ENCODE assay signal across 33 cellular contexts in the genomic region with DNA sequence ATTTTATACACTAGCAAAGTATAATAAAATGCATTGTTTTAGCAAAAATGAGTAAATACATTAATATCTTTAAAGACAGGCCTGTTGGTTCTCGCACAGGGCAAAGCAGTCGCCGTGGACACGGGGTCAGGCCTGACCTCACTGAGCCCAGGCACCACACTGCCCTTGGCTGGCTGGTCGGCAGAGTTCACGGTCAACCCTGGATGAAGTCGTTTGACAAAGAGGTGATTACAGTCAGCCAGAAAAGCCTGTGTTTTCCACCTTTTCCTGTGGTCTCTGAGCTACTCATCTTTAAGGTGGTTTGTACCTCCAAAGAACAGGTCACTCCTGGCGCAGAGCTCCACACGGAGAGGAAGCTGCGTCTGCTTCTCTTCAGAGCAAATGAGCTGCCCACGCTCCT.
DNase-seq lines count a peak whose midpoint lies in the region; ATAC-seq and TF ChIP-seq lines count a peak whose summit lies in the region.
"Had no signal": no experiment of that assay in that cellular context is flagged by ENCODE, and none has a peak within 500 bp of the region (broad histone marks: within the 10 kb centered on the region; RNA-seq: fewer than 3 reads in every experiment).

No MANE protein-coding gene starts in this region.

- H3K36me3 ChIP-seq in left ventricle myocardium inferior (no peaks in the 10 kb centered on the region), aorta (ENCODE audit: control insufficient read depth in 1 of 2, insufficient read depth in 2 of 2, low read length in 1 of 2) (no peaks in the 10 kb centered on the region)
- H3K36me3 ChIP-seq: BE2C, prostate gland had no signal

- TF ChIP-seq CTCF in left ventricle myocardium inferior (IDR thresholded peaks at IDR 0.05; ENCODE audit: borderline replicate concordance) (no peak), endothelial cell (IDR thresholded peaks at IDR 0.05; ENCODE audit: unreplicated experiment) (no peak)

- no peak overlapping the region for H3K4me3 ChIP-seq in left ventricle myocardium inferior
- no peak overlapping the region for H3K4me3 ChIP-seq in aorta (ENCODE audit: low read length in 2 of 2)
- H3K4me3 ChIP-seq: prostate gland had no signal

- intact Hi-C loops in left ventricle myocardium superior (cut with micrococcal nuclease) (no loop called here), left ventricle myocardium inferior (cut with micrococcal nuclease) (no loop called here), sciatic nerve (cut with DNase I) (no loop called here), aorta (cut with DNase I) (no loop called here)

- H3K9me3 Mint-ChIP-seq in endothelial cell (ENCODE audit: unreplicated experiment) (no peaks in the 10 kb centered on the region), immature natural killer cell (peaks cover 0 to 2% (median 2%) of the 10 kb centered on the region in 6 donors)

- peaks cover 6% of the 10 kb centered on the region for H3K27me3 Mint-ChIP-seq in endothelial cell (ENCODE audit: unreplicated experiment)
- H3K27me3 Mint-ChIP-seq in immature natural killer cell (ENCODE audit: low read depth in 3 of 3), result peaks cover 7 to 10% (median 9%) of the 10 kb centered on the region in 3 donors

- H3K4me1 ChIP-seq in left ventricle myocardium inferior (peaks cover 28% of the 10 kb centered on the region), aorta (ENCODE audit: control insufficient read depth in 1 of 2, insufficient read depth in 2 of 2, low read length in 2 of 2) (no peaks in the 10 kb centered on the region)
- H3K4me1 ChIP-seq: prostate gland had no signal

- 93 to 94% methylated on average over 11 of the region's 11 CpGs for WGBS in aorta, 2 donors

- H3K4me1 Mint-ChIP-seq in endothelial cell (ENCODE audit: unreplicated experiment) (no peaks in the 10 kb centered on the region), immature natural killer cell (peaks cover 6 to 30% of the 10 kb centered on the region in 2 donors)
- H3K4me1 Mint-ChIP-seq: activated CD4-positive, alpha-beta T cell treated with anti-CD3 and anti-CD28 coated beads, Interleukin-2, amount 10 ng/mL, durations not matched to agents 7 days and 5 days had no signal

- H3K9me3 ChIP-seq in left ventricle myocardium inferior (replicated peaks), result no peaks in the 10 kb centered on the region
- no peaks in the 10 kb centered on the region for H3K9me3 ChIP-seq in aorta (ENCODE audit: control insufficient read depth, low read length)
- H3K9me3 ChIP-seq: BE2C, prostate gland had no signal

- H3K27ac Mint-ChIP-seq in endothelial cell (ENCODE audit: unreplicated experiment) (no peak overlapping the region), immature natural killer cell (no peak overlapping the region)
- H3K27ac Mint-ChIP-seq: activated B cell treated with CpG ODN at 0.5 μM for 24 hours; activated CD4-positive, alpha-beta T cell treated with anti-CD3 and anti-CD28 coated beads, Interleukin-2, amount 10 ng/mL, durations not matched to agents 7 days and 5 days; activated naive CD4-positive, alpha-beta T cell treated with anti-CD3 and anti-CD28 coated beads, Interleukin-2, amount 50 U/mL, for 72 hours; T-helper 1 cell treated with Interleukin-12 subunit alpha and Interleukin-12 subunit beta and Interleukin-4 antibody, amounts not matched to agents 30 μg/mL and 1 μg/mL, for 36 hours had no signal

- in situ Hi-C loops in G401 (cut with HindIII; ENCODE audit: low sequenced_read_pairs), result no loop called here

- peak; percentile 5 for DNase-seq in left ventricle myocardium superior
- DNase-seq in left ventricle myocardium inferior, result no peak
- peak; percentile 1 for DNase-seq in endothelial cell (ENCODE audit: low spot score)
- peak; percentile 37 for DNase-seq in sciatic nerve (ENCODE audit: low spot score)
- peak; percentile 35 to 37 for DNase-seq in aorta
- DNase-seq in G401 (ENCODE audit: low spot score), result no peak
- DNase-seq in immature natural killer cell, result no peak
- DNase-seq: ACHN; activated CD4-positive, alpha-beta T cell treated with anti-CD3 and anti-CD28 coated beads, Interleukin-2, amount 10 ng/mL, durations not matched to agents 7 days and 5 days; amygdala; BE2C; DMS 273 treated with DMSO at 0.1 percent for 48 hours; effector CD4-positive, alpha-beta T cell; EL; HCEC 1CT; hippocampal formation; Kasumi-1; mesendoderm; NCI-H1417; NCI-H2081; NCI-H2227 treated with DMSO at 0.1 percent for 48 hours; NCI-H526 treated with DMSO at 0.1 percent for 48 hours; NK-92 treated with Interleukin-12 subunit alpha and Interleukin-12 subunit beta, amount 100 ng/mL, for 24 hours; PC-3; stimulated activated CD4-positive, alpha-beta T cell treated with anti-CD3 and anti-CD28 coated beads, Interleukin-15, amount 100 ng/mL, for 24 hours; stimulated activated naive CD4-positive, alpha-beta T cell had no signal

- H3K27me3 ChIP-seq in left ventricle myocardium inferior (ENCODE audit: low read depth) (no peaks in the 10 kb centered on the region), aorta (ENCODE audit: control insufficient read depth in 1 of 2, insufficient read depth in 2 of 2, low read length in 1 of 2) (no peaks in the 10 kb centered on the region)
- H3K27me3 ChIP-seq: BE2C had no signal

- H3K27ac ChIP-seq in left ventricle myocardium inferior (replicated peaks) (no peak overlapping the region), aorta (ENCODE audit: low read depth in 1 of 2, low read length in 2 of 2) (no peak overlapping the region)
- H3K27ac ChIP-seq: prostate gland had no signal

- H3K4me3 Mint-ChIP-seq in endothelial cell (ENCODE audit: unreplicated experiment) (no peak overlapping the region), immature natural killer cell (no peak overlapping the region)
- H3K4me3 Mint-ChIP-seq: activated B cell treated with CpG ODN at 0.5 μM for 24 hours; activated CD4-positive, alpha-beta T cell treated with anti-CD3 and anti-CD28 coated beads, Interleukin-2, amount 10 ng/mL, durations not matched to agents 7 days and 5 days; CD8-positive, alpha-beta memory T cell; T-helper 1 cell treated with Interleukin-12 subunit alpha and Interleukin-12 subunit beta and Interleukin-4 antibody, amounts not matched to agents 30 μg/mL and 1 μg/mL, for 36 hours had no signal

- H3K36me3 Mint-ChIP-seq in endothelial cell (ENCODE audit: low read depth, unreplicated experiment), result no peaks in the 10 kb centered on the region
- H3K36me3 Mint-ChIP-seq in immature natural killer cell, result peaks cover 0 to 3% (median 0%) of the 10 kb centered on the region in 3 donors

- ATAC-seq in left ventricle myocardium superior, result no peak
- ATAC-seq in sciatic nerve, result no peak
- no peak for ATAC-seq in aorta (ENCODE audit: low FRiP score)
- ATAC-seq: activated naive CD4-positive, alpha-beta T cell treated with anti-CD3 and anti-CD28 coated beads, Interleukin-2, amount 50 U/mL, for 72 hours; left lobe of liver; PC-3; SK-N-SH treated with all-trans-retinoic acid at 6 μM for 48 hours had no signal

Comparison
In these comparisons a context has a peak if more than half of its experiments do, and no peak if none do; other contexts are left out.
1. DNase-seq: peak in left ventricle myocardium superior (single experiment), endothelial cell (single experiment), sciatic nerve (single experiment) and aorta (2 of 2); none in left ventricle myocardium inferior (single experiment), G401 (single experiment) and immature natural killer cell (0 of 3).